Comparison of ENCODE assay signal across 1 cellular context in genomic region chr15:31296304-31297220, GRCh38.
TF ChIP-seq lines count a peak whose summit lies in the region.

No MANE protein-coding gene starts in this region.

TF ChIP-seq in HepG2, 621 proteins besides CTCF, POLR2A, EP300 and RAD21 (continued from another document and continues in another):
- peak; percentile 68; the same call in 1 of the 2 replicates for TF ChIP-seq ZHX1 (CRISPR knock-in tag; IDR thresholded peaks at IDR 0.05; ENCODE audit: low read depth)
- no peak for TF ChIP-seq DZIP1 (CRISPR knock-in tag; IDR thresholded peaks at IDR 0.05)
- TF ChIP-seq ZBTB40 (IDR thresholded peaks at IDR 0.05), result no peak
- peak; percentile 41; the same call in 1 of the 2 replicates for TF ChIP-seq ZBTB40 (CRISPR knock-in tag; IDR thresholded peaks at IDR 0.05)
- peak; percentile 68; the same call in 1 of the 2 replicates for TF ChIP-seq ZNF567 (CRISPR knock-in tag; IDR thresholded peaks at IDR 0.05; ENCODE audit: borderline replicate concordance)
- 0 out of 2 replicates have a peak, but pooled peaks have one; percentile 58 for TF ChIP-seq TOPORS (CRISPR knock-in tag; IDR thresholded peaks at IDR 0.05)
- no peak for TF ChIP-seq NFE2L2 (IDR thresholded peaks at IDR 0.05; ENCODE audit: low read length)
- peak; percentile 61; the same call in 1 of the 2 replicates for TF ChIP-seq REPIN1 (CRISPR knock-in tag; IDR thresholded peaks at IDR 0.05; ENCODE audit: borderline replicate concordance, low read depth)
- peak; percentile 89 for TF ChIP-seq MAZ (IDR thresholded peaks at IDR 0.05; ENCODE audit: borderline replicate concordance, low read depth, low read length)
- TF ChIP-seq MAZ (CRISPR knock-in tag; IDR thresholded peaks at IDR 0.05; ENCODE audit: low read depth), result peak; percentile 84
- TF ChIP-seq ZUFSP (CRISPR knock-in tag; IDR thresholded peaks at IDR 0.05; ENCODE audit: borderline replicate concordance), result no peak
- no peak for TF ChIP-seq ZNF230 (CRISPR knock-in tag; IDR thresholded peaks at IDR 0.05)
- TF ChIP-seq ZNF441 (CRISPR knock-in tag; IDR thresholded peaks at IDR 0.05; ENCODE audit: borderline replicate concordance), result no peak
- TF ChIP-seq CSRNP2 (CRISPR knock-in tag; conservative IDR thresholded peaks at IDR 0.05; ENCODE audit: low read depth), result no peak
- TF ChIP-seq E2F1 (CRISPR knock-in tag; IDR thresholded peaks at IDR 0.05), result 0 out of 2 replicates have a peak, but pooled peaks have one; percentile 25
- peak; percentile 40 for TF ChIP-seq MED8 (CRISPR knock-in tag; IDR thresholded peaks at IDR 0.05; ENCODE audit: insufficient replicate concordance)
- peak; percentile 92 for TF ChIP-seq MLX (CRISPR knock-in tag; IDR thresholded peaks at IDR 0.05)
- no peak for TF ChIP-seq ELK4 (CRISPR knock-in tag; IDR thresholded peaks at IDR 0.05; ENCODE audit: borderline replicate concordance)
